14 cellular contexts compared by ENCODE assay signal in the genomic region with DNA sequence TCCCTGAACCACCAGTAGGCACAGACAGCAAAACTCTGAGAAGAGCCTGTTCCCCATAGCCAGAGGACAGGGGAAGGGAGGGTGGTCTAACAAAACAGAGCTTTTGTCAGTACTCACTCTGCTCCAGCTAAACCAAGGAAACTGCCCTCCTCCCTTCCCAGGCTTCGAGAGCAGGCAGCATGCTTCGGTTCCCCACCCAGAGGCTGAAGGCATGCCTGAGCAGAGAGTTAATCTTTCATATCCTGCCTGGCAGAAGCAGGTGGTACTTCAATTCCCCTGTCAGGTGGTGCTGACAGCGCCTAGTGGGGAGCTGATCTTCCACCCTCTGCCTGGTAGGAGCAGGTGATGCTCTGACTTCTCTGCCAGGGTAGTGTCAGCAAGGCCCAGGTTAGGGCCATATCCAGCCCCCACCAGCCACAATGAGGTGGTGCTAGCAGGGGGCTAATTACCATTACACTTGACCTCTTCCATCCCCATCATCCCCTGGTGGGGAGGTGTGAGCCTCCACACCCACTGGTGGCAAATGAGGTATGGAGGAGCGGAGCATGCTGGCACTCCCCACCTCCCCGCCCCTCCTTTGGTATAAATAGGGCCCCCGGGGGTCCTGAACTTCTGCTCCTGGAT.
"Had no signal": no experiment of that assay in that cellular context is flagged by ENCODE, and none has a peak within 500 bp of the region (broad histone marks: within the 10 kb centered on the region; RNA-seq: fewer than 3 reads in every experiment).

No MANE protein-coding gene starts in this region.

- H3K9me3 ChIP-seq: pancreas, stomach, thoracic aorta, uterus had no signal

- H3K27ac ChIP-seq: epithelial cell of prostate, hepatocyte, pancreas, stomach, thoracic aorta, uterus had no signal

- H3K4me1 ChIP-seq: stomach, uterus had no signal

- FAIRE-seq: pancreas, TTC549 had no signal

- H3K27me3 ChIP-seq: hepatocyte, pancreas, uterus had no signal

- H2AFZ ChIP-seq: hepatocyte had no signal

- H3K36me3 ChIP-seq: pancreas, stomach, thoracic aorta, uterus had no signal

- H3K4me3 ChIP-seq: hepatocyte, pancreas, stomach, thoracic aorta, uterus had no signal

- ATAC-seq: activated T-helper 17 cell treated with anti-CD3 and anti-CD28 coated beads, Interleukin-2, amount 50 U/mL, for 72 hours; effector memory CD8-positive, alpha-beta T cell; pancreas had no signal

- DNase-seq: activated CD4-positive, alpha-beta T cell treated with anti-CD3 and anti-CD28 coated beads, Interleukin-2, amount 10 ng/mL, durations not matched to agents 7 days and 5 days; activated CD4-positive, CD25-positive, alpha-beta regulatory T cell; activated naive CD4-positive, alpha-beta T cell treated with anti-CD3 and anti-CD28 coated beads, Interleukin-2, amount 10 ng/mL, durations not matched to agents 7 days and 5 days; activated T-cell treated with anti-CD3 and anti-CD28 coated beads for 4 hours; effector memory CD8-positive, alpha-beta T cell; pancreas; stimulated activated CD4-positive, alpha-beta T cell treated with anti-CD3 and anti-CD28 coated beads, Interleukin-15, amount 100 ng/mL, for 24 hours; stomach; uterus had no signal

- H3K4me2 ChIP-seq: hepatocyte had no signal
